8 cellular contexts compared by ENCODE assay signal in genomic region chr20:2756056-2756611, GRCh38. TPM values are rescaled to one million over a fixed set of nuclear protein-coding genes. Genes with fewer than 3 reads are reported as not detected.
DNase-seq lines count a peak whose midpoint lies in the region; ATAC-seq and TF ChIP-seq lines count a peak whose summit lies in the region.

No MANE protein-coding gene starts in this region.

- TF ChIP-seq POLR2A in body of pancreas (IDR thresholded peaks at IDR 0.05): no peak

- H3K27me3 ChIP-seq in BE2C (no peaks in the 10 kb centered on the region), body of pancreas (peaks cover 0 to 7% of the 10 kb centered on the region in 2 donors), lower lobe of right lung (ENCODE audit: low read depth) (peaks cover 28% of the 10 kb centered on the region)

- H3K4me1 Mint-ChIP-seq in stimulated activated memory B cell treated with anti-CD40 and anti-IgM and Interleukin-4, amounts not matched to agents 10 μg/mL and 1 μg/mL and 100 μg/mL, for 72 hours: peaks cover 18% of the 10 kb centered on the region

- intact Hi-C loops in body of pancreas (cut with DNase I) (no loop called here), lower lobe of right lung (cut with DNase I) (no loop called here)

- no peak overlapping the region for H3K27ac ChIP-seq in body of pancreas
- H3K27ac ChIP-seq in lower lobe of right lung: no peak overlapping the region

- H3K36me3 ChIP-seq in BE2C (no peaks in the 10 kb centered on the region), body of pancreas (replicated peaks in 1 of 2; ENCODE audit: insufficient read depth in 1 of 2, low read depth in 2 of 2) (no peaks in the 10 kb centered on the region), lower lobe of right lung (no peaks in the 10 kb centered on the region)

- WGBS in body of pancreas, 2 donors: 30 to 37% methylated on average over 3 to 5 of the region's 5 CpGs

- H3K9me3 ChIP-seq in BE2C: no peaks in the 10 kb centered on the region
- no peaks in the 10 kb centered on the region for H3K9me3 ChIP-seq in body of pancreas
- no peaks in the 10 kb centered on the region for H3K9me3 ChIP-seq in lower lobe of right lung

- no peaks in the 10 kb centered on the region for H3K9me3 Mint-ChIP-seq in stimulated activated memory B cell treated with anti-CD40 and anti-IgM and Interleukin-4, amounts not matched to agents 10 μg/mL and 1 μg/mL and 100 μg/mL, for 72 hours

- no peak for ATAC-seq in body of pancreas
- ATAC-seq in lower lobe of right lung: peak; percentile 35 to 37
- no peak for ATAC-seq in stimulated activated memory B cell treated with anti-CD40 and anti-IgM and Interleukin-4, amounts not matched to agents 10 μg/mL and 1 μg/mL and 100 μg/mL, for 72 hours
- no peak for ATAC-seq in HG03521 (IDR thresholded peaks at IDR 0.05; ENCODE audit: unreplicated experiment)

- peaks cover 86% of the 10 kb centered on the region for H3K27me3 Mint-ChIP-seq in stimulated activated memory B cell treated with anti-CD40 and anti-IgM and Interleukin-4, amounts not matched to agents 10 μg/mL and 1 μg/mL and 100 μg/mL, for 72 hours

- DNase-seq in BE2C (peak; percentile 43), HEK293T (ENCODE audit: extremely low spot score) (peak; percentile 65), body of pancreas (peak in 2 of 4 donors; percentile 31 to 47), lower lobe of right lung (no peak), T1000 (lab: John Stamatoyannopoulos, UW) (no peak), NCI-H1048 (lab: John Stamatoyannopoulos, UW) (no peak)

- H3K27ac Mint-ChIP-seq in stimulated activated memory B cell treated with anti-CD40 and anti-IgM and Interleukin-4, amounts not matched to agents 10 μg/mL and 1 μg/mL and 100 μg/mL, for 72 hours: no peak overlapping the region

- CTCF ChIA-PET in HEK293T (lab: Yijun Ruan, JAX): interaction anchor here (1.0 to 1.3 kb wide), 6 partner anchors 54 to 96 kb away, joined by 3 to 8 read pairs (median 3); no protein-coding TSS in a partner anchor

- no peak overlapping the region for H3K4me3 ChIP-seq in BE2C (ENCODE audit: low read depth, low read length)
- H3K4me3 ChIP-seq in body of pancreas: no peak overlapping the region
- H3K4me3 ChIP-seq in lower lobe of right lung: no peak overlapping the region

- H3K4me1 ChIP-seq in BE2C (no peaks in the 10 kb centered on the region), body of pancreas (peaks cover 21% of the 10 kb centered on the region), lower lobe of right lung (peaks cover 17% of the 10 kb centered on the region)

- H3K36me3 Mint-ChIP-seq in stimulated activated memory B cell treated with anti-CD40 and anti-IgM and Interleukin-4, amounts not matched to agents 10 μg/mL and 1 μg/mL and 100 μg/mL, for 72 hours: no peaks in the 10 kb centered on the region

- TF ChIP-seq CTCF in BE2C (IDR thresholded peaks at IDR 0.05; ENCODE audit: low read depth, low read length) (peak; percentile 63), body of pancreas (IDR thresholded peaks at IDR 0.05) (peak; percentile 24 to 63 (median 48)), lower lobe of right lung (IDR thresholded peaks at IDR 0.05) (peak; percentile 44)

- H3K4me3 Mint-ChIP-seq in stimulated activated memory B cell treated with anti-CD40 and anti-IgM and Interleukin-4, amounts not matched to agents 10 μg/mL and 1 μg/mL and 100 μg/mL, for 72 hours: no peak overlapping the region

- POLR2A ChIA-PET in HEK293T (lab: Yijun Ruan, JAX): interaction anchor here (1.4 kb wide), 1 partner anchor 85 kb away, joined by 3 read pairs; the partner anchor contains the start of genes PCED1A and VPS16

TF ChIP-seq in HEK293T, 16 proteins besides CTCF, POLR2A, EP300 and RAD21:
- TF ChIP-seq FOXK2 (IDR thresholded peaks at IDR 0.05): no peak
- no peak for TF ChIP-seq CTBP1 (IDR thresholded peaks at IDR 0.05; ENCODE audit: borderline replicate concordance)
- no peak for TF ChIP-seq FOXA1 (IDR thresholded peaks at IDR 0.05)
- no peak for TF ChIP-seq SP1 (IDR thresholded peaks at IDR 0.05)
- no peak for TF ChIP-seq BHLHE40 (IDR thresholded peaks at IDR 0.05; ENCODE audit: borderline replicate concordance)
- TF ChIP-seq TARDBP (IDR thresholded peaks at IDR 0.05): no peak
- TF ChIP-seq FOXM1 (IDR thresholded peaks at IDR 0.05; ENCODE audit: borderline replicate concordance): no peak
- TF ChIP-seq ZNF384 (IDR thresholded peaks at IDR 0.05): no peak
- TF ChIP-seq NFRKB (IDR thresholded peaks at IDR 0.05): no peak
- no peak for TF ChIP-seq ELF4 (IDR thresholded peaks at IDR 0.05)
- TF ChIP-seq L3MBTL2 (conservative IDR thresholded peaks at IDR 0.05): no peak
- TF ChIP-seq PKNOX1 (IDR thresholded peaks at IDR 0.05): no peak
- TF ChIP-seq SUZ12 (IDR thresholded peaks at IDR 0.05): no peak
- no peak for TF ChIP-seq HDGF (IDR thresholded peaks at IDR 0.05; ENCODE audit: borderline replicate concordance)

RNA-seq across cellular contexts. Expression of gene CPXM1, which starts 44.3 kb away (rescaled TPM):
- polyA plus RNA-seq in BE2C (2012; ENCODE audit: insufficient read depth, insufficient read length, low read depth): 15.6 TPM
- total RNA-seq in body of pancreas (1 to 10 TPM; 2.3 to 4.9 TPM), lower lobe of right lung (10.2 TPM)

RNA-seq across cellular contexts. Expression of gene C20orf141, which starts 58.7 kb away (rescaled TPM):
- polyA plus RNA-seq in BE2C (2012; ENCODE audit: insufficient read depth, insufficient read length, low read depth): not detected
- total RNA-seq in body of pancreas (not detected), lower lobe of right lung (not detected)

Comparison
In these comparisons a context has a peak if more than half of its experiments do, and no peak if none do; other contexts are left out.
1. DNase-seq: peak in BE2C (single experiment) and HEK293T (single experiment); none in lower lobe of right lung (single experiment), T1000 (single experiment) and NCI-H1048 (single experiment).
2. ATAC-seq: peak in lower lobe of right lung (2 of 2); none in body of pancreas (single experiment), stimulated activated memory B cell treated with anti-CD40 and anti-IgM and Interleukin-4, amounts not matched to agents 10 μg/mL and 1 μg/mL and 100 μg/mL, for 72 hours (single experiment) and HG03521 (single experiment).
3. Peak in every context shown above with its lines, with median percentiles within 50 percentile points of each other: CTCF ChIP-seq.